8 cellular contexts compared by ENCODE assay signal in genomic region chr7:66740302-66740979, GRCh38. TPM values are rescaled to one million over a fixed set of nuclear protein-coding genes. Genes with fewer than 3 reads are reported as not detected.
DNase-seq lines count a peak whose midpoint lies in the region; ATAC-seq and TF ChIP-seq lines count a peak whose summit lies in the region.

RABGEF1 (plus strand) TSS chr7:66740733; CDS start chr7:66771900, 31,167 bp downstream.

- H3K36me3 ChIP-seq in adipocyte (ENCODE audit: control insufficient read depth, insufficient read depth, low read length, severe bottlenecking): peaks cover 10% of the 10 kb centered on the region
- no peaks in the 10 kb centered on the region for H3K36me3 ChIP-seq in cardiac muscle cell
- H3K36me3 ChIP-seq in parathyroid adenoma (ENCODE audit: control insufficient read depth, insufficient read depth, low read length): no peaks in the 10 kb centered on the region
- peaks cover 11 to 23% (median 13%) of the 10 kb centered on the region in 3 donors for H3K36me3 ChIP-seq in tibial artery

- H3K9me3 ChIP-seq in adipocyte (ENCODE audit: control insufficient read depth, low read length): peaks cover 7% of the 10 kb centered on the region
- H3K9me3 ChIP-seq in cardiac muscle cell (ENCODE audit: low read depth): no peaks in the 10 kb centered on the region
- H3K9me3 ChIP-seq in parathyroid adenoma (ENCODE audit: control insufficient read depth, low read length): no peaks in the 10 kb centered on the region
- H3K9me3 ChIP-seq in tibial artery: no peaks in the 10 kb centered on the region

- peak within 1 kb of the TSS; percentile 80 for H3K4me2 ChIP-seq in parathyroid adenoma (ENCODE audit: low read length)

- intact Hi-C loops in tibial artery (cut with DNase I; ENCODE audit: low total_unique reads): loop anchor here (1.0 to 5.0 kb wide), 3 partner anchors 58 to 257 kb away; partner anchors contain the start of genes KCTD7, SBDS and TYW1

- H3K4me3 ChIP-seq in adipocyte (ENCODE audit: low read length) (peak within 1 kb of the TSS; percentile 94), cardiac muscle cell (peak within 1 kb of the TSS; percentile 84), parathyroid adenoma (ENCODE audit: low read depth, low read length) (peak within 1 kb of the TSS; percentile 85), tibial artery (peak within 1 kb of the TSS; percentile 91 to 92)

- peak within 1 kb of the TSS; percentile 95 for H3K27ac ChIP-seq in cardiac muscle cell
- H3K27ac ChIP-seq in parathyroid adenoma: peak within 1 kb of the TSS; percentile 83
- H3K27ac ChIP-seq in tibial artery: peak within 1 kb of the TSS; percentile 94 to 98

- DNase-seq in GM13976 (ENCODE audit: low spot score): peak; percentile 97
- DNase-seq in NCI-H1436 treated with DMSO at 0.1 percent for 48 hours (lab: John Stamatoyannopoulos, UW): peak; percentile 36
- DNase-seq in T follicular helper cell (ENCODE audit: low read depth): peak; percentile 96
- peak; percentile 99 for DNase-seq in adipocyte (ENCODE audit: low read depth)
- peak; percentile 97 to 98 for DNase-seq in cardiac muscle cell (ENCODE audit: low read depth in 1 of 2, low spot score in 1 of 2)
- peak; percentile 98 to 99 for DNase-seq in tibial artery

- H3K9ac ChIP-seq in adipocyte (ENCODE audit: low read length) (peak within 1 kb of the TSS; percentile 98), parathyroid adenoma (peak within 1 kb of the TSS; percentile 48)

- H3K4me1 ChIP-seq in adipocyte (ENCODE audit: control insufficient read depth, insufficient read depth, low read length) (peaks cover 10% of the 10 kb centered on the region), cardiac muscle cell (ENCODE audit: low read depth) (no peaks in the 10 kb centered on the region), parathyroid adenoma (no peaks in the 10 kb centered on the region), tibial artery (peaks cover 0 to 44% (median 25%) of the 10 kb centered on the region in 4 donors)

- in situ Hi-C loops in GM13976 (cut with MboI; ENCODE audit: low sequenced_read_pairs, unreplicated experiment): no loop called here

- TF ChIP-seq CTCF in GM13976 (IDR thresholded peaks at IDR 0.05; ENCODE audit: borderline replicate concordance, control extremely low read depth, extremely low read depth, insufficient read depth, missing control alignments): no peak
- peak; percentile 3 for TF ChIP-seq CTCF in cardiac muscle cell (IDR thresholded peaks at IDR 0.05; ENCODE audit: low read depth, low read length)
- no peak for TF ChIP-seq CTCF in parathyroid adenoma (IDR thresholded peaks at IDR 0.05)
- no peak for TF ChIP-seq CTCF in tibial artery (IDR thresholded peaks at IDR 0.05)

- ATAC-seq in HG02852 (IDR thresholded peaks at IDR 0.05; ENCODE audit: unreplicated experiment): peak; percentile 78

- H3K79me2 ChIP-seq in parathyroid adenoma: peaks cover 28% of the 10 kb centered on the region

- H2AFZ ChIP-seq in parathyroid adenoma: peak within 1 kb of the TSS; percentile 86

- H3K27me3 ChIP-seq in adipocyte (replicated peaks; ENCODE audit: control insufficient read depth, insufficient read depth, low read length) (no peaks in the 10 kb centered on the region), cardiac muscle cell (no peaks in the 10 kb centered on the region), parathyroid adenoma (ENCODE audit: control insufficient read depth, insufficient read depth, low read length) (no peaks in the 10 kb centered on the region), tibial artery (no peaks in the 10 kb centered on the region)

RNA-seq across cellular contexts. Expression of gene RABGEF1, which starts in this region (rescaled TPM):
- total RNA-seq in cardiac muscle cell: 17.1 and 22.7 TPM in 2 replicates
- 18.8 and 22.4 TPM in 2 replicates for polyA plus RNA-seq in cardiac muscle cell

Comparison
In these comparisons a context has a peak if more than half of its experiments do, and no peak if none do; other contexts are left out.
1. Peak in every context shown above with its lines: DNase-seq, ATAC-seq, H3K4me3 ChIP-seq and H3K27ac ChIP-seq.
2. DNase-seq: peak in every context shown above with its lines; median percentile 99 in adipocyte; 98 in tibial artery; 98 in cardiac muscle cell; 97 in GM13976; 96 in T follicular helper cell; 36 in NCI-H1436 treated with DMSO at 0.1 percent for 48 hours.